10 cellular contexts compared by ENCODE assay signal in the genomic region with DNA sequence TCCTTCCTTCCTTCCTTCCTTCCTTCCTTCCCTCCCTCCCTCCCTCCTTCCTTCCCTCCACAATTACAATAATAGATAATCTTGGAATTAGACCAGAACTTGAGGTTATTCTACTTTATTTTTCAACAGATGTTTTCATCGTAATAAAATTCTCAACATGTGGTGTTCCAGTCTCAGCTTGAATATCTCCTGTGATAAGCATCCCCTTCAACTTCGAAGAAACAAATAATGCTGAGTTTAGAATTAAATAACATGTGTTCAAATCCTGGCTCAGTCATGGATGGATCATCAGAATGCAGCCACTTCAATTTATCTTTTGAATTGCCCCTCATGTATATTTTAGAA.
"Had no signal": no experiment of that assay in that cellular context is flagged by ENCODE, and none has a peak within 500 bp of the region (broad histone marks: within the 10 kb centered on the region; RNA-seq: fewer than 3 reads in every experiment).

No MANE protein-coding gene starts in this region.

- H3K27ac Mint-ChIP-seq: GM23338, H9, HFFc6 had no signal

- H3K36me3 ChIP-seq: HAP-1 had no signal

- H3K4me3 Mint-ChIP-seq: GM23338, H9, HFFc6 had no signal

- DNase-seq: GM23248, GOT3, H7, H9, HCEC 1CT, HFFc6 had no signal

- H3K4me1 Mint-ChIP-seq: GM23338 had no signal

- H3K9ac ChIP-seq: GM23248 had no signal

- H3K9me3 Mint-ChIP-seq: GM23338, H9, HFFc6 had no signal

- FAIRE-seq: H1 had no signal

- ATAC-seq: GM23338, HCT116 had no signal

- H3K9me3 ChIP-seq: HAP-1 had no signal

- H3K4me3 ChIP-seq: GM23248, GM23338, HAP-1 had no signal

- H3K27ac ChIP-seq: GM23248 had no signal

- H3K4me1 ChIP-seq: HAP-1 had no signal
